Comparison of ENCODE assay signal across 10 cellular contexts in genomic region chr17:50371526-50371925, GRCh38. TPM values are rescaled to one million over a fixed set of nuclear protein-coding genes. Genes with fewer than 3 reads are reported as not detected.
DNase-seq lines count a peak whose midpoint lies in the region; ATAC-seq and TF ChIP-seq lines count a peak whose summit lies in the region.
"Had no signal": no experiment of that assay in that cellular context is flagged by ENCODE, and none has a peak within 500 bp of the region (broad histone marks: within the 10 kb centered on the region; RNA-seq: fewer than 3 reads in every experiment).

No MANE protein-coding gene starts in this region.

- H3K27ac Mint-ChIP-seq in endodermal cell: no peak overlapping the region

- no peak for DNase-seq in GM12865 (ENCODE audit: low read depth)
- no peak for DNase-seq in NT2/D1 (ENCODE audit: low read depth, low spot score)
- DNase-seq in endodermal cell: no peak
- DNase-seq in NCI-H345 (lab: John Stamatoyannopoulos, UW): no peak
- DNase-seq: kidney, upper lobe of right lung had no signal

- 69 to 90% methylated on average over 2 of the region's 2 CpGs for WGBS in endodermal cell (ENCODE audit: insufficient coverage in 1 of 2, insufficient read length in 1 of 2), 2 experiments

- H3K27me3 Mint-ChIP-seq in endodermal cell (ENCODE audit: insufficient read depth): no peaks in the 10 kb centered on the region

- peaks cover 51% of the 10 kb centered on the region for H3K36me3 Mint-ChIP-seq in endodermal cell (ENCODE audit: low read depth)

- ATAC-seq in HG02938 (IDR thresholded peaks at IDR 0.05; ENCODE audit: unreplicated experiment): no peak
- no peak for ATAC-seq in GM19035 (IDR thresholded peaks at IDR 0.05; ENCODE audit: unreplicated experiment)
- ATAC-seq: activated CD4-positive, CD25-positive, alpha-beta regulatory T cell treated with anti-CD3 and anti-CD28 coated beads, Interleukin-2, amount 50 U/mL, for 24 hours; upper lobe of right lung had no signal

- TF ChIP-seq CTCF in GM12865 (IDR thresholded peaks at IDR 0.05; ENCODE audit: insufficient read depth, low read depth, low read length, missing control alignments): no peak
- TF ChIP-seq CTCF in endodermal cell (conservative IDR thresholded peaks at IDR 0.05): no peak
- no peak for TF ChIP-seq CTCF in parathyroid adenoma (IDR thresholded peaks at IDR 0.05)

- H2AFZ ChIP-seq in parathyroid adenoma: no peak overlapping the region

- H3K36me3 ChIP-seq in NT2/D1 (ENCODE audit: insufficient read depth, insufficient read length, low read length) (peaks cover 71% of the 10 kb centered on the region), endodermal cell (ENCODE audit: control insufficient read depth, insufficient read depth, low read length) (peaks cover 63% of the 10 kb centered on the region), parathyroid adenoma (ENCODE audit: control insufficient read depth, insufficient read depth, low read length) (no peaks in the 10 kb centered on the region)

- H3K27me3 ChIP-seq in NT2/D1 (ENCODE audit: insufficient read depth, insufficient read length): no peaks in the 10 kb centered on the region
- H3K27me3 ChIP-seq in endodermal cell (ENCODE audit: control insufficient read depth, insufficient read depth, low read length, poor library complexity, severe bottlenecking): no peaks in the 10 kb centered on the region
- H3K27me3 ChIP-seq in parathyroid adenoma (ENCODE audit: control insufficient read depth, insufficient read depth, low read length): no peaks in the 10 kb centered on the region
- H3K27me3 ChIP-seq: upper lobe of right lung had no signal

- H3K4me1 ChIP-seq in NT2/D1 (ENCODE audit: insufficient read depth, insufficient read length) (no peaks in the 10 kb centered on the region), endodermal cell (ENCODE audit: control insufficient read depth, insufficient read depth, low read length) (peaks cover 5% of the 10 kb centered on the region), parathyroid adenoma (peaks cover 15% of the 10 kb centered on the region)

- peak overlapping the region; percentile 51 for H3K9ac ChIP-seq in NT2/D1 (ENCODE audit: insufficient read length, low read depth)
- no peak overlapping the region for H3K9ac ChIP-seq in endodermal cell (ENCODE audit: extremely low read depth, low read length, poor library complexity, severe bottlenecking)
- no peak overlapping the region for H3K9ac ChIP-seq in parathyroid adenoma

- peak overlapping the region; percentile 93 for H3K4me3 Mint-ChIP-seq in endodermal cell

- no peaks in the 10 kb centered on the region for H3K9me3 ChIP-seq in NT2/D1 (ENCODE audit: insufficient read depth, low read length)
- no peaks in the 10 kb centered on the region for H3K9me3 ChIP-seq in endodermal cell (ENCODE audit: control insufficient read depth, low read length)
- no peaks in the 10 kb centered on the region for H3K9me3 ChIP-seq in parathyroid adenoma (ENCODE audit: control insufficient read depth, low read length)
- H3K9me3 ChIP-seq: upper lobe of right lung had no signal

- peaks cover 6% of the 10 kb centered on the region for H3K4me1 Mint-ChIP-seq in endodermal cell

- H3K4me2 ChIP-seq in parathyroid adenoma (ENCODE audit: low read length): peak overlapping the region; percentile 84

- H3K9me3 Mint-ChIP-seq in endodermal cell: no peaks in the 10 kb centered on the region

- peaks cover 13% of the 10 kb centered on the region for H3K79me2 ChIP-seq in parathyroid adenoma

- H3K27ac ChIP-seq in endodermal cell (ENCODE audit: low read depth, low read length): no peak overlapping the region
- no peak overlapping the region for H3K27ac ChIP-seq in parathyroid adenoma

- peak overlapping the region; percentile 69 for H3K4me3 ChIP-seq in GM12865 (ENCODE audit: low read depth, low read length)
- no peak overlapping the region for H3K4me3 ChIP-seq in NT2/D1 (ENCODE audit: insufficient read length, low read depth)
- H3K4me3 ChIP-seq in endodermal cell (ENCODE audit: low read length): peak overlapping the region; percentile 96
- no peak overlapping the region for H3K4me3 ChIP-seq in parathyroid adenoma (ENCODE audit: low read depth, low read length)

RNA-seq across cellular contexts. Expression of gene MRPL27, which starts 1.5 kb away (rescaled TPM):
- total RNA-seq in endodermal cell: 10 to 100 TPM; 70.9 to 76.7 TPM
- polyA plus RNA-seq in endodermal cell (2013, experiment 1 of 2): 69.7 TPM
- 62.0 TPM for polyA plus RNA-seq in endodermal cell (2013, experiment 2 of 2)

RNA-seq across cellular contexts. Expression of gene EME1, which starts 1.5 kb away (rescaled TPM):
- total RNA-seq in endodermal cell: 10 to 100 TPM; 14.1 to 26.8 TPM
- 26.3 TPM for polyA plus RNA-seq in endodermal cell (2013, experiment 1 of 2)
- 24.8 TPM for polyA plus RNA-seq in endodermal cell (2013, experiment 2 of 2)

RNA-seq across cellular contexts. Expression of gene XYLT2, which starts 25.6 kb away (rescaled TPM):
- 10 to 100 TPM; 54.1 to 65.9 TPM for total RNA-seq in endodermal cell
- 20.9 TPM for polyA plus RNA-seq in endodermal cell (2013, experiment 1 of 2)
- 22.1 TPM for polyA plus RNA-seq in endodermal cell (2013, experiment 2 of 2)

RNA-seq across cellular contexts. Expression of gene LRRC59, which starts 25.8 kb away (rescaled TPM):
- 10 to 100 TPM; 87.9 to 98.2 TPM for total RNA-seq in endodermal cell
- polyA plus RNA-seq in endodermal cell (2013, experiment 1 of 2): 79.9 TPM
- 86.0 TPM for polyA plus RNA-seq in endodermal cell (2013, experiment 2 of 2)

RNA-seq across cellular contexts. Expression of gene ACSF2, which starts 54.5 kb away (rescaled TPM):
- 10 to 100 TPM; 61.7 to 76.5 TPM for total RNA-seq in endodermal cell
- 35.1 TPM for polyA plus RNA-seq in endodermal cell (2013, experiment 1 of 2)
- polyA plus RNA-seq in endodermal cell (2013, experiment 2 of 2): 33.2 TPM

Comparison
In these comparisons a context has a peak if more than half of its experiments do, and no peak if none do; other contexts are left out.
1. H3K4me3 ChIP-seq: peak in GM12865 (single experiment) and endodermal cell (single experiment); none in NT2/D1 (single experiment) and parathyroid adenoma (single experiment).